In the genomic region with DNA sequence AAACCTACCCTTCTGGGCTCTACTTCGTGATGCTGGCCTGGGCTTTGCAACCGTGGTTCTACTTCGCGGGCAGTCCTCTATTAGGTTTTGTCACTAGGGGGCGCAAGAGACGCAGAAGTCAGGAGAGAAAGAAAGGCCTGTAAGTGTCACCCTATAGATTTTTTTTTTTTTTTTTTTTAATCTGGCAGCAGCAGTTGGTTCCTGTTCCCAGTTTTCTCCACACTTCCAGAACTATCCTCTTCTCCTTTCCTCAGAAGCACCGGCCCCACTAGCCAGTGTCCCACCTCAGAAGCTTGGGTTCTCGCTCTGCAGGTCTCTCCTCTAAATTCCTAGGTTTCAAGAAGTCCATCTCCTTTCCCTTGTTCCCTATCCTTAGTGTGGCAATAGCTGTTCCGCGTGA, we compare ENCODE assay signal across 6 cellular contexts. TPM values are rescaled to one million over a fixed set of nuclear protein-coding genes. Genes with fewer than 3 reads are reported as not detected.
A peak's percentile ranks its signal among the peaks of the same experiment; 100 is the strongest.
DNase-seq lines count a peak whose midpoint lies in the region; ATAC-seq and TF ChIP-seq lines count a peak whose summit lies in the region.

No MANE protein-coding gene starts in this region.

- no peaks in the 10 kb centered on the region for H3K36me3 ChIP-seq in GM06990 (ENCODE audit: control insufficient read depth, insufficient read depth, low read length)
- no peaks in the 10 kb centered on the region for H3K36me3 ChIP-seq in kidney epithelial cell (ENCODE audit: control insufficient read depth, insufficient read depth, low read length)
- H3K36me3 ChIP-seq in gastrocnemius medialis = no peaks in the 10 kb centered on the region

- H3K27me3 ChIP-seq in GM06990 (replicated peaks; ENCODE audit: control insufficient read depth, insufficient read depth, low read length) = no peaks in the 10 kb centered on the region
- H3K27me3 ChIP-seq in kidney epithelial cell (ENCODE audit: control insufficient read depth, insufficient read depth, low read length) = no peaks in the 10 kb centered on the region
- H3K27me3 ChIP-seq in gastrocnemius medialis = no peaks in the 10 kb centered on the region

- peak; percentile 13 for DNase-seq in GM06990 (ENCODE audit: extremely low read depth, insufficient read length)
- DNase-seq in NCI-H1694 (lab: John Stamatoyannopoulos, UW) = peak; percentile 71
- DNase-seq in activated T-cell treated with anti-CD3 and anti-CD28 coated beads for 4 hours = peak; percentile 18
- peak; percentile 7 for DNase-seq in kidney epithelial cell (ENCODE audit: low read depth)
- no peak for DNase-seq in gastrocnemius medialis
- no peak for DNase-seq in amniotic stem cell (lab: John Stamatoyannopoulos, UW)

- no peak overlapping the region for H3K27ac ChIP-seq in gastrocnemius medialis

- peak; percentile 90 for TF ChIP-seq CTCF in GM06990 (IDR thresholded peaks at IDR 0.05; ENCODE audit: insufficient read depth, low read length, poor library complexity, severe bottlenecking)
- peak; percentile 80 for TF ChIP-seq CTCF in kidney epithelial cell (IDR thresholded peaks at IDR 0.05; ENCODE audit: insufficient read depth, low read length, poor library complexity, severe bottlenecking)
- TF ChIP-seq CTCF in gastrocnemius medialis (IDR thresholded peaks at IDR 0.05 in 4 of 5, conservative IDR thresholded peaks at IDR 0.05 in 1 of 5) = peak in 1 of 5 experiments; percentile 11

- ATAC-seq in gastrocnemius medialis = no peak

- H3K9me3 ChIP-seq in gastrocnemius medialis = no peaks in the 10 kb centered on the region

- intact Hi-C loops in gastrocnemius medialis (cut with DNase I; ENCODE audit: low total_unique reads) = no loop called here

- in situ Hi-C loops in gastrocnemius medialis (cut with MboI; ENCODE audit: low sequenced_read_pairs in 4 of 4) = no loop called here

- H3K4me3 ChIP-seq in GM06990 (replicated peaks; ENCODE audit: low read depth, low read length) (no peak overlapping the region), kidney epithelial cell (ENCODE audit: low read depth, low read length) (no peak overlapping the region), gastrocnemius medialis (no peak overlapping the region)

- TF ChIP-seq POLR2A in gastrocnemius medialis (IDR thresholded peaks at IDR 0.05) = no peak

- H3K4me1 ChIP-seq in gastrocnemius medialis = no peaks in the 10 kb centered on the region

RNA-seq across cellular contexts. Expression of a gene that starts 9.1 kb away (rescaled TPM):
- not detected in 2 replicates for total RNA-seq in kidney epithelial cell
- total RNA-seq in gastrocnemius medialis = not detected

RNA-seq across cellular contexts. Expression of a gene that starts 21.0 kb away (rescaled TPM):
- total RNA-seq in kidney epithelial cell (not detected in 2 replicates), gastrocnemius medialis (not detected)

RNA-seq across cellular contexts. Expression of a gene that starts 31.2 kb away (rescaled TPM):
- total RNA-seq in kidney epithelial cell (not detected in 2 replicates), gastrocnemius medialis (not detected)

RNA-seq across cellular contexts. Expression of a gene that starts 31.8 kb away (rescaled TPM):
- not detected in 2 replicates for total RNA-seq in kidney epithelial cell
- total RNA-seq in gastrocnemius medialis = not detected

RNA-seq across cellular contexts. Expression of a gene that starts 40.5 kb away (rescaled TPM):
- total RNA-seq in kidney epithelial cell (not detected in 2 replicates), gastrocnemius medialis (not detected)

Comparison
In these comparisons a context has a peak if more than half of its experiments do, and no peak if none do; other contexts are left out.
1. DNase-seq: peak in GM06990 (single experiment), NCI-H1694 (single experiment), activated T-cell treated with anti-CD3 and anti-CD28 coated beads for 4 hours (single experiment) and kidney epithelial cell (single experiment); none in gastrocnemius medialis (0 of 2) and amniotic stem cell (single experiment).